ENCODE assay signal across 26 cellular contexts in genomic region chr13:51967482-51968446, GRCh38. TPM values are rescaled to one million over a fixed set of nuclear protein-coding genes. Genes with fewer than 3 reads are reported as not detected.
DNase-seq lines count a peak whose midpoint lies in the region; ATAC-seq and TF ChIP-seq lines count a peak whose summit lies in the region.
"Had no signal": no experiment of that assay in that cellular context is flagged by ENCODE, and none has a peak within 500 bp of the region (broad histone marks: within the 10 kb centered on the region; RNA-seq: fewer than 3 reads in every experiment).

No MANE protein-coding gene starts in this region.

- H3K27me3 Mint-ChIP-seq in activated CD4-positive, alpha-beta T cell treated with anti-CD3 and anti-CD28 coated beads, Interleukin-2, amount 10 ng/mL, durations not matched to agents 7 days and 5 days: no peaks in the 10 kb centered on the region

- CTCF ChIA-PET in activated CD4-positive, alpha-beta T cell treated with anti-CD3 and anti-CD28 coated beads, Interleukin-2, amount 10 ng/mL, durations not matched to agents 7 days and 5 days (lab: Charles Lee): interaction anchor here (0.8 kb wide), 1 partner anchor 11 kb away, joined by 3 read pairs; no protein-coding TSS in a partner anchor

- H3K4me1 ChIP-seq in parathyroid adenoma: no peaks in the 10 kb centered on the region
- H3K4me1 ChIP-seq: SJSA1, tibial nerve had no signal

- H3K27ac ChIP-seq in parathyroid adenoma: peak overlapping the region; percentile 29
- H3K27ac ChIP-seq: SJSA1, stomach had no signal

- H3K4me3 ChIP-seq in NB4 (ENCODE audit: low read depth, low read length): no peak overlapping the region
- H3K4me3 ChIP-seq in parathyroid adenoma (ENCODE audit: low read depth, low read length): no peak overlapping the region
- H3K4me3 ChIP-seq: SJSA1, stomach, tibial nerve had no signal

- intact Hi-C loops in Right ventricle myocardium superior (cut with DNase I): no loop called here

- H3K36me3 ChIP-seq in parathyroid adenoma (ENCODE audit: control insufficient read depth, insufficient read depth, low read length): no peaks in the 10 kb centered on the region
- H3K36me3 ChIP-seq: SJSA1 had no signal

- DNase-seq in activated CD4-positive, alpha-beta T cell treated with anti-CD3 and anti-CD28 coated beads, Interleukin-2, amount 10 ng/mL, durations not matched to agents 7 days and 5 days: no peak
- DNase-seq in activated CD4-positive, alpha-beta T cell treated with anti-CD3 and anti-CD28 coated beads, Interleukin-2, amount 50 U/mL, for 48 hours: no peak
- DNase-seq in NB4 (ENCODE audit: low read depth) (peak; percentile 17), Right ventricle myocardium superior (no peak), GF-D8 (lab: John Stamatoyannopoulos, UW) (no peak), AG20443 (ENCODE audit: low spot score) (no peak)
- no peak for DNase-seq in activated naive CD4-positive, alpha-beta T cell treated with Interleukin-2 at 50 U/mL for 16 hours
- DNase-seq: activated naive CD4-positive, alpha-beta T cell treated with anti-CD3 and anti-CD28 coated beads, Interleukin-2, amount 10 ng/mL, durations not matched to agents 7 days and 5 days; activated T-cell treated with anti-CD3 and anti-CD28 coated beads, Interleukin-2, amount 50 U/mL, for 48 hours; amygdala; CD4-positive, CD25-positive, alpha-beta regulatory T cell; HCEC 1CT; islet precursor cell; KG1; midbrain; MM.1S; naive thymus-derived CD8-positive, alpha-beta T cell; NCI-H1694; NCI-H526 treated with DMSO at 0.1 percent for 48 hours; retina; stimulated activated CD4-positive, alpha-beta T cell treated with anti-CD3 and anti-CD28 coated beads, Interleukin-2, amount 100 ng/mL, for 24 hours; stomach had no signal

- peaks cover 4% of the 10 kb centered on the region for H3K36me3 Mint-ChIP-seq in activated CD4-positive, alpha-beta T cell treated with anti-CD3 and anti-CD28 coated beads, Interleukin-2, amount 10 ng/mL, durations not matched to agents 7 days and 5 days (ENCODE audit: low read depth)
- H3K36me3 Mint-ChIP-seq: activated naive CD4-positive, alpha-beta T cell treated with anti-CD3 and anti-CD28 coated beads, Interleukin-2, amount 10 ng/mL, durations not matched to agents 7 days and 5 days; naive thymus-derived CD8-positive, alpha-beta T cell had no signal

- no peaks in the 10 kb centered on the region for H3K9me3 ChIP-seq in parathyroid adenoma (ENCODE audit: control insufficient read depth, low read length)
- H3K9me3 ChIP-seq: SJSA1, stomach, tibial nerve had no signal

- peak; percentile 27 for ATAC-seq in Right ventricle myocardium superior (ENCODE audit: poor library complexity)
- ATAC-seq: activated CD4-positive, CD25-positive, alpha-beta regulatory T cell treated with anti-CD3 and anti-CD28 coated beads, Interleukin-2, amount 50 U/mL, for 24 hours; naive thymus-derived CD8-positive, alpha-beta T cell had no signal

- peaks cover 53% of the 10 kb centered on the region for H3K4me1 Mint-ChIP-seq in activated CD4-positive, alpha-beta T cell treated with anti-CD3 and anti-CD28 coated beads, Interleukin-2, amount 10 ng/mL, durations not matched to agents 7 days and 5 days

- POLR2A ChIA-PET in activated CD4-positive, alpha-beta T cell treated with anti-CD3 and anti-CD28 coated beads, Interleukin-2, amount 10 ng/mL, durations not matched to agents 7 days and 5 days (lab: Charles Lee): no interaction called here

- no peaks in the 10 kb centered on the region for H3K27me3 ChIP-seq in parathyroid adenoma (ENCODE audit: control insufficient read depth, insufficient read depth, low read length)
- H3K27me3 ChIP-seq: SJSA1, stomach, tibial nerve had no signal

- peak overlapping the region; percentile 75 for H3K27ac Mint-ChIP-seq in activated CD4-positive, alpha-beta T cell treated with anti-CD3 and anti-CD28 coated beads, Interleukin-2, amount 10 ng/mL, durations not matched to agents 7 days and 5 days
- H3K27ac Mint-ChIP-seq: activated naive CD4-positive, alpha-beta T cell treated with anti-CD3 and anti-CD28 coated beads, Interleukin-2, amount 10 ng/mL, durations not matched to agents 7 days and 5 days had no signal

- TF ChIP-seq POLR2A in NB4 (IDR thresholded peaks at IDR 0.05; ENCODE audit: extremely low read depth, insufficient read length): no peak

- no peak overlapping the region for H3K4me3 Mint-ChIP-seq in activated CD4-positive, alpha-beta T cell treated with anti-CD3 and anti-CD28 coated beads, Interleukin-2, amount 10 ng/mL, durations not matched to agents 7 days and 5 days
- H3K4me3 Mint-ChIP-seq: activated naive CD4-positive, alpha-beta T cell treated with anti-CD3 and anti-CD28 coated beads, Interleukin-2, amount 10 ng/mL, durations not matched to agents 7 days and 5 days had no signal

- H2AFZ ChIP-seq in parathyroid adenoma: no peak overlapping the region

- H3K9me3 Mint-ChIP-seq in activated CD4-positive, alpha-beta T cell treated with anti-CD3 and anti-CD28 coated beads, Interleukin-2, amount 10 ng/mL, durations not matched to agents 7 days and 5 days: no peaks in the 10 kb centered on the region
- H3K9me3 Mint-ChIP-seq: activated naive CD4-positive, alpha-beta T cell treated with anti-CD3 and anti-CD28 coated beads, Interleukin-2, amount 10 ng/mL, durations not matched to agents 7 days and 5 days; CD4-positive, CD25-positive, alpha-beta regulatory T cell; naive thymus-derived CD8-positive, alpha-beta T cell had no signal

- no peaks in the 10 kb centered on the region for H3K79me2 ChIP-seq in parathyroid adenoma

- H3K9ac ChIP-seq in parathyroid adenoma: no peak overlapping the region

- no peak for TF ChIP-seq CTCF in NB4 (IDR thresholded peaks at IDR 0.05; ENCODE audit: low read depth, low read length)
- TF ChIP-seq CTCF in parathyroid adenoma (IDR thresholded peaks at IDR 0.05): no peak

- H3K4me2 ChIP-seq in parathyroid adenoma (ENCODE audit: low read length): no peak overlapping the region

RNA-seq across cellular contexts. Expression of gene ATP7B, which starts 43.5 kb away (rescaled TPM):
- under 1 TPM; 0.62 to 0.74 TPM for total RNA-seq in activated CD4-positive, alpha-beta T cell treated with anti-CD3 and anti-CD28 coated beads, Interleukin-2, amount 10 ng/mL, durations not matched to agents 7 days and 5 days
- 3.6 TPM for total RNA-seq in Right ventricle myocardium superior

RNA-seq across cellular contexts. Expression of gene ALG11, which starts 44.4 kb away (rescaled TPM):
- 10 to 100 TPM; 31.1 to 31.7 TPM for total RNA-seq in activated CD4-positive, alpha-beta T cell treated with anti-CD3 and anti-CD28 coated beads, Interleukin-2, amount 10 ng/mL, durations not matched to agents 7 days and 5 days
- 17.8 TPM for total RNA-seq in Right ventricle myocardium superior

RNA-seq across cellular contexts. Expression of gene UTP14C, which starts 56.7 kb away (rescaled TPM):
- 10 to 100 TPM; 11.7 to 12.9 TPM for total RNA-seq in activated CD4-positive, alpha-beta T cell treated with anti-CD3 and anti-CD28 coated beads, Interleukin-2, amount 10 ng/mL, durations not matched to agents 7 days and 5 days
- total RNA-seq in Right ventricle myocardium superior: 9.1 TPM
